Comparison of ENCODE assay signal across 1 cellular context in genomic region chr20:62487564-62488086, GRCh38.
A peak's percentile ranks its signal among the peaks of the same experiment; 100 is the strongest.
TF ChIP-seq lines count a peak whose summit lies in the region.

No MANE protein-coding gene starts in this region.

TF ChIP-seq in K562, 482 proteins besides CTCF, POLR2A, EP300 and RAD21 (continued from another document and continues in another):
- TF ChIP-seq ZNF318 (IDR thresholded peaks at IDR 0.05; ENCODE audit: borderline replicate concordance in 1 of 2, low read depth in 1 of 2): no peak
- TF ChIP-seq EZH2 (IDR thresholded peaks at IDR 0.05; ENCODE audit: borderline replicate concordance, low read depth, low read length): no peak
- TF ChIP-seq RBM17 (IDR thresholded peaks at IDR 0.05; ENCODE audit: borderline replicate concordance, low read depth, low read length): no peak
- no peak for TF ChIP-seq HDAC3 (IDR thresholded peaks at IDR 0.05; ENCODE audit: borderline replicate concordance, partially characterized antibody)
- TF ChIP-seq NCOR1 (IDR thresholded peaks at IDR 0.05): no peak; the same call in 1 of the 2 replicates
- peak; percentile 95 for TF ChIP-seq ATF7 (IDR thresholded peaks at IDR 0.05)
- no peak for TF ChIP-seq ZBTB34 (CRISPR knock-in tag; IDR thresholded peaks at IDR 0.05)
- TF ChIP-seq YBX1 (IDR thresholded peaks at IDR 0.05): no peak
- TF ChIP-seq HMG20B (CRISPR knock-in tag; IDR thresholded peaks at IDR 0.05): no peak
- peak in 1 of 2 experiments; percentile 75; a peak in 2 of 4 replicates for TF ChIP-seq UBTF (IDR thresholded peaks at IDR 0.05; ENCODE audit: borderline replicate concordance in 1 of 2, low read depth in 2 of 2, low read length in 2 of 2)
- TF ChIP-seq FOXO4 (CRISPR knock-in tag; IDR thresholded peaks at IDR 0.05): no peak
- peak; percentile 67 for TF ChIP-seq CCNT2 (IDR thresholded peaks at IDR 0.05; ENCODE audit: borderline replicate concordance, extremely low read depth, insufficient read length, low read depth, low read length)
- no peak for TF ChIP-seq ZNF239 (CRISPR knock-in tag; IDR thresholded peaks at IDR 0.05)
- TF ChIP-seq ZNF699 (CRISPR knock-in tag; IDR thresholded peaks at IDR 0.05; ENCODE audit: insufficient replicate concordance): no peak
- no peak for TF ChIP-seq ZNF436 (CRISPR knock-in tag; IDR thresholded peaks at IDR 0.05)
- TF ChIP-seq ZBTB43 (CRISPR knock-in tag; IDR thresholded peaks at IDR 0.05): no peak
- no peak for TF ChIP-seq CREB3L1 (IDR thresholded peaks at IDR 0.05; ENCODE audit: borderline replicate concordance, low read depth)
- TF ChIP-seq HDAC2 (IDR thresholded peaks at IDR 0.05): peak; percentile 82
- no peak for TF ChIP-seq DEAF1 (CRISPR knock-in tag; IDR thresholded peaks at IDR 0.05)
- TF ChIP-seq PBX2 (CRISPR knock-in tag; IDR thresholded peaks at IDR 0.05; ENCODE audit: low read depth): no peak
- no peak for TF ChIP-seq PBX2 (tag; conservative IDR thresholded peaks at IDR 0.05; ENCODE audit: low read depth)
- no peak for TF ChIP-seq CCAR2 (IDR thresholded peaks at IDR 0.05; ENCODE audit: low read depth, low read length)
- no peak for TF ChIP-seq NCOA6 (IDR thresholded peaks at IDR 0.05)
- no peak for TF ChIP-seq TRIM25 (IDR thresholded peaks at IDR 0.05; ENCODE audit: borderline replicate concordance)
- TF ChIP-seq NR4A1 (CRISPR knock-in tag; IDR thresholded peaks at IDR 0.05): no peak
- 0 out of 2 replicates have a peak, but pooled peaks have one; percentile 26 for TF ChIP-seq NR4A1 (tag; IDR thresholded peaks at IDR 0.05)
- TF ChIP-seq EHMT2 (IDR thresholded peaks at IDR 0.05): no peak
- TF ChIP-seq PURB (CRISPR knock-in tag; IDR thresholded peaks at IDR 0.05; ENCODE audit: low read depth): no peak
- no peak for TF ChIP-seq ZBTB33 (CRISPR knock-in tag; IDR thresholded peaks at IDR 0.05)
- no peak for TF ChIP-seq HLTF (IDR thresholded peaks at IDR 0.05)
